In the genomic region with DNA sequence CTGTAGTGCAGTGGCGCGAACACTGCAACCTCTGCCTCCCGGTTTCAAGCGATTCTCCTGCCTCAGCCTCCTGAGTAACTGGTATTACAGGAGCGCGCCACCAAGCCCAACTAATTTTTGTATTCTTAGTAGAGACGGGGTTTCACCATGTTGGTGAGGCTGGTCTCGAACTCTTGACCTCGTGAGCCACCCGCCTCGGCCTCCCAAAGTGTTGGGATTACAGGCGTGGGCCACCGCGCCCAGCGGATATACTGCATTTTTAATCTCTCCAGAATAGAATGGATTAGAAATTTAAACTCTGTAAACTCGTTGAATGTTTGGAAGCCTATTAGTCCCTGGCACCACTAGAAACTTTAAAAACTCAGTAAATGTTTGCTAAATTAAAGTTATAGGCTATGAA, we compare ENCODE assay signal across 8 cellular contexts. TPM values are rescaled to one million over a fixed set of nuclear protein-coding genes. Genes with fewer than 3 reads are reported as not detected.
DNase-seq lines count a peak whose midpoint lies in the region; ATAC-seq, FAIRE-seq and TF ChIP-seq lines count a peak whose summit lies in the region.
"Not testable (repeated sequence)": the region's sequence is repeated elsewhere in the genome, so short reads cannot be mapped to it uniquely, and the experiment has no call there.

No MANE protein-coding gene starts in this region.

- H3K4me3 ChIP-seq in CD4-positive, alpha-beta memory T cell (ENCODE audit: low read length in 2 of 2), result not testable (repeated sequence)
- peak overlapping the region; percentile 79 for H3K4me3 ChIP-seq in LNCaP clone FGC (ENCODE audit: low read depth, low read length)
- H3K4me3 ChIP-seq in H1 (ENCODE audit: extremely low read depth in 1 of 4, insufficient read depth in 2 of 4, low read depth in 3 of 4, low read length in 4 of 4), result peak overlapping the region in 1 of 4 experiments; percentile 71; a peak in 2 of 8 replicates
- peak overlapping the region; percentile 83 for H3K4me3 ChIP-seq in lower lobe of right lung
- peak overlapping the region; percentile 87 for H3K4me3 ChIP-seq in ovary
- H3K4me3 ChIP-seq in subcutaneous abdominal adipose tissue (ENCODE audit: low read depth in 1 of 5, low read length in 5 of 5), result peak overlapping the region in 3 of 5 donors; percentile 74 to 99 (median 93)

- not testable (repeated sequence) for H2BK5ac ChIP-seq in H1 (ENCODE audit: low read depth, low read length)

- CTCF ChIA-PET in CD4-positive, alpha-beta memory T cell (lab: Charles Lee; ENCODE audit: partially characterized antibody); activated naive CD4-positive, alpha-beta T cell treated with anti-CD3 and anti-CD28 coated beads, Interleukin-2, amount 10 ng/mL, durations not matched to agents 7 days and 5 days (lab: Charles Lee): not testable (repeated sequence)
- CTCF ChIA-PET in H1 (lab: Charles Lee; ENCODE audit: partially characterized antibody), result interaction anchor here (1.2 kb wide), 1 partner anchor 28 kb away, joined by 3 read pairs; no protein-coding TSS in a partner anchor

- H3K36me3 ChIP-seq in CD4-positive, alpha-beta memory T cell (ENCODE audit: insufficient read depth, low read length); H1 (ENCODE audit: control insufficient read depth in 2 of 4, insufficient read depth in 4 of 4, low read length in 3 of 4); lower lobe of right lung; ovary; subcutaneous abdominal adipose tissue (ENCODE audit: control insufficient read depth in 5 of 5, insufficient read depth in 5 of 5, low read length in 5 of 5): not testable (repeated sequence)

- not testable (repeated sequence) for H4K91ac ChIP-seq in H1 (replicated peaks; ENCODE audit: insufficient read length, low read length)

- not testable (repeated sequence) for H3K23me2 ChIP-seq in H1 (ENCODE audit: low read depth, low read length)

- H4K8ac ChIP-seq in H1 (ENCODE audit: extremely low read depth, insufficient read depth, low read length), result not testable (repeated sequence)

- TF ChIP-seq CTCF in LNCaP clone FGC (IDR thresholded peaks at IDR 0.05; ENCODE audit: control insufficient read depth, extremely low read depth, insufficient read depth); H1 (IDR thresholded peaks at IDR 0.05; ENCODE audit: control extremely low read depth in 1 of 3, insufficient read depth in 1 of 3, low read depth in 1 of 3, low read length in 3 of 3); lower lobe of right lung (IDR thresholded peaks at IDR 0.05); ovary (IDR thresholded peaks at IDR 0.05): not testable (repeated sequence)

- H2BK12ac ChIP-seq in H1 (ENCODE audit: low read depth, low read length), result not testable (repeated sequence)

- peaks cover 36 to 75% (median 56%) of the 10 kb centered on the region in 4 donors for H3K4me1 Mint-ChIP-seq in CD4-positive, alpha-beta memory T cell
- peaks cover 45% of the 10 kb centered on the region for H3K4me1 Mint-ChIP-seq in T-helper 2 cell treated with Interferon-gamma antibody and Interleukin-4, amounts not matched to agents 5 μg/mL and 100 μg/mL, for 36 hours (ENCODE audit: low read depth)
- H3K4me1 Mint-ChIP-seq in activated naive CD4-positive, alpha-beta T cell treated with anti-CD3 and anti-CD28 coated beads, Interleukin-2, amount 10 ng/mL, durations not matched to agents 7 days and 5 days, result peaks cover 60% of the 10 kb centered on the region

- not testable (repeated sequence) for H2BK20ac ChIP-seq in H1 (ENCODE audit: low read length)

- peak overlapping the region; percentile 33 to 99 (median 99) for H3K27ac Mint-ChIP-seq in CD4-positive, alpha-beta memory T cell
- peak overlapping the region; percentile 97 for H3K27ac Mint-ChIP-seq in T-helper 2 cell treated with Interferon-gamma antibody and Interleukin-4, amounts not matched to agents 5 μg/mL and 100 μg/mL, for 36 hours
- H3K27ac Mint-ChIP-seq in activated naive CD4-positive, alpha-beta T cell treated with anti-CD3 and anti-CD28 coated beads, Interleukin-2, amount 10 ng/mL, durations not matched to agents 7 days and 5 days, result peak overlapping the region; percentile 97

- not testable (repeated sequence) for H3K27me3 Mint-ChIP-seq in CD4-positive, alpha-beta memory T cell; T-helper 2 cell treated with Interferon-gamma antibody and Interleukin-4, amounts not matched to agents 5 μg/mL and 100 μg/mL, for 36 hours (ENCODE audit: low read depth); activated naive CD4-positive, alpha-beta T cell treated with anti-CD3 and anti-CD28 coated beads, Interleukin-2, amount 10 ng/mL, durations not matched to agents 7 days and 5 days

- not testable (repeated sequence) for H3K27me3 ChIP-seq in CD4-positive, alpha-beta memory T cell (ENCODE audit: insufficient read depth, low read length); H1 (replicated peaks in 1 of 4; ENCODE audit: control insufficient read depth in 3 of 4, extremely low read depth in 1 of 4, insufficient read depth in 3 of 4, low read length in 3 of 4); lower lobe of right lung (ENCODE audit: low read depth); ovary; subcutaneous abdominal adipose tissue (ENCODE audit: control insufficient read depth in 5 of 5, insufficient read depth in 4 of 5, low read length in 5 of 5)

- H3K36me3 Mint-ChIP-seq in CD4-positive, alpha-beta memory T cell; T-helper 2 cell treated with Interferon-gamma antibody and Interleukin-4, amounts not matched to agents 5 μg/mL and 100 μg/mL, for 36 hours (ENCODE audit: low read depth); activated naive CD4-positive, alpha-beta T cell treated with anti-CD3 and anti-CD28 coated beads, Interleukin-2, amount 10 ng/mL, durations not matched to agents 7 days and 5 days: not testable (repeated sequence)

- H3K79me1 ChIP-seq in H1 (ENCODE audit: low read depth, low read length), result not testable (repeated sequence)

- POLR2A ChIA-PET in CD4-positive, alpha-beta memory T cell (lab: Charles Lee; ENCODE audit: partially characterized antibody), result interaction anchor here (2.1 kb wide), 1 partner anchor 16 kb away, joined by 9 read pairs; no protein-coding TSS in a partner anchor
- POLR2A ChIA-PET in H1 (lab: Charles Lee; ENCODE audit: partially characterized antibody), result not testable (repeated sequence)

- H3K18ac ChIP-seq in H1 (ENCODE audit: extremely low read depth, low read length), result not testable (repeated sequence)

- H3K4me3 Mint-ChIP-seq in CD4-positive, alpha-beta memory T cell, result peak overlapping the region; percentile 98 to 100 (median 99)
- peak overlapping the region; percentile 96 for H3K4me3 Mint-ChIP-seq in T-helper 2 cell treated with Interferon-gamma antibody and Interleukin-4, amounts not matched to agents 5 μg/mL and 100 μg/mL, for 36 hours
- peak overlapping the region; percentile 99 for H3K4me3 Mint-ChIP-seq in activated naive CD4-positive, alpha-beta T cell treated with anti-CD3 and anti-CD28 coated beads, Interleukin-2, amount 10 ng/mL, durations not matched to agents 7 days and 5 days

- not testable (repeated sequence) for TF ChIP-seq EP300 in H1 (IDR thresholded peaks at IDR 0.05; ENCODE audit: borderline replicate concordance in 1 of 2, low read depth in 2 of 2, low read length in 2 of 2); ovary (IDR thresholded peaks at IDR 0.05)

- not testable (repeated sequence) for H2AK5ac ChIP-seq in H1 (ENCODE audit: low read depth, low read length)

- H3K79me2 ChIP-seq in H1 (ENCODE audit: control insufficient read depth in 1 of 2, insufficient read depth in 2 of 2, low read length in 2 of 2), result not testable (repeated sequence)

- DNase-seq in CD4-positive, alpha-beta memory T cell, result peak in 1 of 5 donors; percentile 17
- DNase-seq in LNCaP clone FGC (ENCODE audit: low read depth); T-helper 2 cell treated with Interferon-gamma antibody and Interleukin-4, amounts not matched to agents 5 μg/mL and 100 μg/mL, for 36 hours (ENCODE audit: low spot score); activated naive CD4-positive, alpha-beta T cell treated with anti-CD3 and anti-CD28 coated beads, Interleukin-2, amount 10 ng/mL, durations not matched to agents 7 days and 5 days; H1 (ENCODE audit: low read depth in 1 of 2, low spot score in 2 of 2): not testable (repeated sequence)
- DNase-seq in lower lobe of right lung (peak; percentile 46), ovary (peak in 4 of 5 donors; percentile 18 to 47 (median 44))

- WGBS in H1 (ENCODE audit: extremely low coverage in 1 of 2, insufficient coverage in 1 of 2, insufficient read length in 1 of 2, insufficient replicate concordance in 2 of 2, low coverage in 1 of 2, low lambda C conversion rate in 2 of 2, missing lambda C conversion rate in 1 of 2), 2 experiments, result 82% methylated on average over 12 of the region's 16 CpGs; no CpG with 5 or more reads in 1 of the 2 experiments
- 61 to 67% (median 63%) methylated on average over 16 of the region's 16 CpGs for WGBS in ovary, 3 donors

- not testable (repeated sequence) for H4K5ac ChIP-seq in H1 (ENCODE audit: insufficient read length, low read depth, low read length)

- intact Hi-C loops in CD4-positive, alpha-beta memory T cell (cut with micrococcal nuclease), result loop anchor here (1.0 to 2.0 kb wide), 4 partner anchors 69 to 644 kb away; a partner anchor contains a TSS
- intact Hi-C loops in lower lobe of right lung (cut with DNase I), result not testable (repeated sequence)
- intact Hi-C loops in ovary (cut with DNase I), result loop anchor here in 1 of 4 donors (2.0 kb wide), 1 partner anchor 69 kb away; a partner anchor contains a TSS

- H3K4me1 ChIP-seq in CD4-positive, alpha-beta memory T cell (ENCODE audit: insufficient read depth, low read length), result peaks cover 57% of the 10 kb centered on the region
- H3K4me1 ChIP-seq in H1 (replicated peaks in 1 of 4; ENCODE audit: control insufficient read depth in 3 of 4, insufficient read depth in 4 of 4, low read length in 3 of 4); ovary (ENCODE audit: insufficient read depth): not testable (repeated sequence)
- peaks cover 54% of the 10 kb centered on the region for H3K4me1 ChIP-seq in lower lobe of right lung
- H3K4me1 ChIP-seq in subcutaneous abdominal adipose tissue (ENCODE audit: control insufficient read depth in 5 of 5, insufficient read depth in 5 of 5, low read length in 5 of 5), result peaks cover 4 to 57% (median 51%) of the 10 kb centered on the region in 5 donors

- FAIRE-seq in H1 (lab: Jason Lieb, UNC), result not testable (repeated sequence)

- H3K4ac ChIP-seq in H1 (replicated peaks; ENCODE audit: insufficient read length, low read depth, low read length), result not testable (repeated sequence)

- not testable (repeated sequence) for H3K14ac ChIP-seq in H1 (ENCODE audit: insufficient read length)

- not testable (repeated sequence) for H4K20me1 ChIP-seq in H1 (replicated peaks in 1 of 2; ENCODE audit: control insufficient read depth in 1 of 2, insufficient read depth in 2 of 2, low read length in 2 of 2)

- H3K9me3 Mint-ChIP-seq in CD4-positive, alpha-beta memory T cell; T-helper 2 cell treated with Interferon-gamma antibody and Interleukin-4, amounts not matched to agents 5 μg/mL and 100 μg/mL, for 36 hours; activated naive CD4-positive, alpha-beta T cell treated with anti-CD3 and anti-CD28 coated beads, Interleukin-2, amount 10 ng/mL, durations not matched to agents 7 days and 5 days: not testable (repeated sequence)

- not testable (repeated sequence) for H3K23ac ChIP-seq in H1 (ENCODE audit: insufficient read length)

- ATAC-seq in lower lobe of right lung, result not testable (repeated sequence)

- not testable (repeated sequence) for H2BK120ac ChIP-seq in H1 (replicated peaks; ENCODE audit: low read depth, low read length)

- not testable (repeated sequence) for H3K27ac ChIP-seq in CD4-positive, alpha-beta memory T cell (ENCODE audit: low read depth, low read length); H1 (ENCODE audit: low read depth, low read length); lower lobe of right lung; subcutaneous abdominal adipose tissue (ENCODE audit: low read depth, low read length)
- H3K27ac ChIP-seq in ovary, result peak overlapping the region in 1 of 2 donors; percentile 92

- not testable (repeated sequence) for H3K9me3 ChIP-seq in CD4-positive, alpha-beta memory T cell (ENCODE audit: control insufficient read depth in 1 of 2, low read length in 2 of 2); H1 (ENCODE audit: insufficient read depth in 2 of 2, low read depth in 1 of 2, low read length in 1 of 2); lower lobe of right lung; ovary; subcutaneous abdominal adipose tissue (ENCODE audit: control insufficient read depth in 5 of 5, low read length in 5 of 5)

- not testable (repeated sequence) for H3K9ac ChIP-seq in H1 (replicated peaks in 1 of 4; ENCODE audit: extremely low read depth in 1 of 4, low read depth in 3 of 4, low read length in 3 of 4)
- H3K9ac ChIP-seq in subcutaneous abdominal adipose tissue (ENCODE audit: low read length in 5 of 5), result peak overlapping the region in 1 of 5 donors; percentile 35

- TF ChIP-seq POLR2A in H1 (IDR thresholded peaks at IDR 0.05; ENCODE audit: control extremely low read depth in 1 of 2, low read depth in 2 of 2, low read length in 2 of 2); ovary (IDR thresholded peaks at IDR 0.05): not testable (repeated sequence)

- not testable (repeated sequence) for H3K56ac ChIP-seq in H1 (replicated peaks; ENCODE audit: insufficient read length, low read depth, low read length)

- H3K4me2 ChIP-seq in H1 (ENCODE audit: insufficient read depth in 1 of 2, low read depth in 2 of 2, low read length in 2 of 2), result peak overlapping the region; percentile 91 to 96; a peak in 2 of 4 replicates

- not testable (repeated sequence) for H2AFZ ChIP-seq in H1 (ENCODE audit: low read length)

- H2BK15ac ChIP-seq in H1 (ENCODE audit: low read length), result not testable (repeated sequence)

- not testable (repeated sequence) for TF ChIP-seq RAD21 in H1 (IDR thresholded peaks at IDR 0.05 in 1 of 2, conservative IDR thresholded peaks at IDR 0.05 in 1 of 2; ENCODE audit: low read depth in 2 of 2, low read length in 2 of 2)

RNA-seq across cellular contexts. Expression of a gene that starts 0.9 kb away (rescaled TPM):
- total RNA-seq in CD4-positive, alpha-beta memory T cell, result 100 to 1,000 TPM; 126 to 136 TPM
- 10 to 100 TPM; 56.2 to 61.1 TPM for polyA plus RNA-seq in CD4-positive, alpha-beta memory T cell
- total RNA-seq in H1 (2021; fragmentation: NEBNext Ultra II Directional; extraction: Animal tissue kit (Norgen Biotek cat#: 25700)), result 50.9 and 58.8 TPM in 2 replicates
- 41.3 and 44.2 TPM in 2 replicates for polyA plus RNA-seq in H1 (2011; rRNA removed)
- 36.7 TPM for polyA plus RNA-seq in H1 (2011; cell fraction: cytosol; rRNA removed)
- polyA plus RNA-seq in H1 (2011; cell fraction: nucleus; rRNA removed), result 51.3 TPM
- polyA plus RNA-seq in H1 (2012, experiment 1 of 2), result 26.7 to 38.2 TPM (median 30.8 TPM) in 4 replicates
- polyA plus RNA-seq in H1 (2012, experiment 2 of 2), result 6.5 TPM
- polyA plus RNA-seq in H1 (2013, experiment 1 of 2), result 30.4 TPM
- polyA plus RNA-seq in H1 (2013, experiment 2 of 2), result 27.0 TPM
- polyA minus RNA-seq in H1 (2011; rRNA and poly(A)+ RNA removed), result 50.9 and 69.3 TPM in 2 replicates
- polyA minus RNA-seq in H1 (2011; cell fraction: cytosol; rRNA and poly(A)+ RNA removed), result 41.9 TPM
- 43.2 TPM for polyA minus RNA-seq in H1 (2011; cell fraction: nucleus; rRNA and poly(A)+ RNA removed)
- total RNA-seq in lower lobe of right lung, result 112 TPM
- 10 to 100 TPM; 39.5 to 86.3 (median 75.3) TPM for total RNA-seq in ovary
- 10 to 100 TPM; 31.6 to 71.6 TPM for polyA plus RNA-seq in ovary

RNA-seq across cellular contexts. Expression of a gene that starts 2.6 kb away (rescaled TPM):
- total RNA-seq in CD4-positive, alpha-beta memory T cell, result 10 to 100 TPM; 12.8 to 12.9 TPM
- 1 to 10 TPM; 3.3 to 4.7 TPM for polyA plus RNA-seq in CD4-positive, alpha-beta memory T cell
- 9.6 and 10.3 TPM in 2 replicates for total RNA-seq in H1 (2021; fragmentation: NEBNext Ultra II Directional; extraction: Animal tissue kit (Norgen Biotek cat#: 25700))
- polyA plus RNA-seq in H1 (2011; rRNA removed) (2.9 and 3.7 TPM in 2 replicates), ovary (10 to 100 TPM in 1 of 2 donors, 1 to 10 TPM in 1; 8.3 to 15.3 TPM)
- polyA plus RNA-seq in H1 (2011; cell fraction: cytosol; rRNA removed), result 3.9 TPM
- polyA plus RNA-seq in H1 (2011; cell fraction: nucleus; rRNA removed), result 6.1 TPM
- polyA plus RNA-seq in H1 (2012, experiment 1 of 2), result 2.6 to 3.9 TPM (median 3.0 TPM) in 4 replicates
- 0.38 TPM for polyA plus RNA-seq in H1 (2012, experiment 2 of 2)
- polyA plus RNA-seq in H1 (2013, experiment 1 of 2), result 7.7 TPM
- 7.4 TPM for polyA plus RNA-seq in H1 (2013, experiment 2 of 2)
- 7.9 and 9.1 TPM in 2 replicates for polyA minus RNA-seq in H1 (2011; rRNA and poly(A)+ RNA removed)
- 4.7 TPM for polyA minus RNA-seq in H1 (2011; cell fraction: cytosol; rRNA and poly(A)+ RNA removed)
- 12.0 TPM for polyA minus RNA-seq in H1 (2011; cell fraction: nucleus; rRNA and poly(A)+ RNA removed)
- total RNA-seq in lower lobe of right lung (16.0 TPM), ovary (10 to 100 TPM in 4 of 7 donors, 1 to 10 TPM in 3; 7.6 to 13.8 (median 10.1) TPM)
